Comparison of ENCODE assay signal across 22 cellular contexts in genomic region chr7:130346339-130346905, GRCh38. TPM values are rescaled to one million over a fixed set of nuclear protein-coding genes. Genes with fewer than 3 reads are reported as not detected.
A peak's percentile ranks its signal among the peaks of the same experiment; 100 is the strongest.
DNase-seq lines count a peak whose midpoint lies in the region; ATAC-seq, FAIRE-seq and TF ChIP-seq lines count a peak whose summit lies in the region.
"Had no signal": no experiment of that assay in that cellular context is flagged by ENCODE, and none has a peak within 500 bp of the region (broad histone marks: within the 10 kb centered on the region; RNA-seq: fewer than 3 reads in every experiment).

No MANE protein-coding gene starts in this region.

- 65% methylated on average over 10 of the region's 10 CpGs for WGBS in GM12878 (ENCODE audit: insufficient coverage, insufficient replicate concordance, low lambda C conversion rate, missing lambda C conversion rate)
- 91 to 97% (median 94%) methylated on average over 10 of the region's 10 CpGs for WGBS in ovary, 3 donors

- H3K9me3 ChIP-seq in GM12878 (replicated peaks; ENCODE audit: control insufficient read depth, insufficient read depth, low read length) (no peaks in the 10 kb centered on the region), ovary (no peaks in the 10 kb centered on the region)
- H3K9me3 ChIP-seq: BE2C had no signal

- BruUV-seq in GM12878 (replicated peaks; lab: Mats Ljungman, UMichigan) = no TSS peak

- SMC1A ChIA-PET in GM12878 (lab: Charles Lee; ENCODE audit: uncharacterized antibody, unreplicated experiment) = interaction anchor here (0.7 kb wide), 1 partner anchor 103 kb away, joined by 3 read pairs; no protein-coding TSS in a partner anchor

- no peaks in the 10 kb centered on the region for H3K27me3 Mint-ChIP-seq in stimulated activated naive CD8-positive, alpha-beta T cell treated with anti-CD3 and anti-CD28 coated beads, Interleukin-15, amount 100 ng/mL, for 72 hours
- no peaks in the 10 kb centered on the region for H3K27me3 Mint-ChIP-seq in nephron (ENCODE audit: low read depth)

- H3K4me1 ChIP-seq in GM12878 (ENCODE audit: control insufficient read depth, insufficient read depth, low read length) (peaks cover 16% of the 10 kb centered on the region), ovary (ENCODE audit: insufficient read depth) (peaks cover 1% of the 10 kb centered on the region)
- H3K4me1 ChIP-seq: BE2C had no signal

- no peak overlapping the region for H3K4me2 ChIP-seq in GM12878 (ENCODE audit: control insufficient read depth, insufficient read depth)
- H3K4me2 ChIP-seq: KMS-11 had no signal

- CTCF ChIA-PET in GM12878 (lab: Yijun Ruan, JAX) = interaction anchor here (0.9 to 1.0 kb wide), 2 partner anchors 10 to 173 kb away, joined by 3 read pairs; no protein-coding TSS in a partner anchor

- intact Hi-C loops in GM12878 (cut with micrococcal nuclease; ENCODE audit: unreplicated experiment) (no loop called here), posterior vena cava (cut with DNase I) (no loop called here), ovary (cut with DNase I) (no loop called here)

- H3K4me3 ChIP-seq in GM12878 (no peak overlapping the region), ovary (no peak overlapping the region)
- H3K4me3 ChIP-seq: GM23248 had no signal

- peak overlapping the region in 1 of 2 donors; percentile 89 for H3K27ac Mint-ChIP-seq in stimulated activated naive CD8-positive, alpha-beta T cell treated with anti-CD3 and anti-CD28 coated beads, Interleukin-15, amount 100 ng/mL, for 72 hours
- H3K27ac Mint-ChIP-seq in nephron = peak overlapping the region in 2 of 3 experiments; percentile 92 to 97
- H3K27ac Mint-ChIP-seq: CD4-positive, alpha-beta memory T cell; IgD-negative memory B cell had no signal

- POLR2A ChIA-PET in GM12878 (lab: Charles Lee) = no interaction called here

- H3K36me3 ChIP-seq in GM12878 (ENCODE audit: control insufficient read depth in 2 of 2, insufficient read depth in 2 of 2, low read length in 1 of 2) (no peaks in the 10 kb centered on the region), ovary (no peaks in the 10 kb centered on the region)
- H3K36me3 ChIP-seq: BE2C had no signal

- H3K4me1 Mint-ChIP-seq in stimulated activated naive CD8-positive, alpha-beta T cell treated with anti-CD3 and anti-CD28 coated beads, Interleukin-15, amount 100 ng/mL, for 72 hours = peaks cover 18% of the 10 kb centered on the region
- H3K4me1 Mint-ChIP-seq in nephron = peaks cover 57% of the 10 kb centered on the region

- H2AFZ ChIP-seq in GM12878 (ENCODE audit: control insufficient read depth, low read depth, low read length) = no peak overlapping the region

- no peak overlapping the region for H3K9ac ChIP-seq in GM12878 (ENCODE audit: control insufficient read depth, insufficient read depth, low read length)
- H3K9ac ChIP-seq: GM23248, KMS-11 had no signal

- H3K36me3 Mint-ChIP-seq in nephron (ENCODE audit: low read depth) = no peaks in the 10 kb centered on the region
- H3K36me3 Mint-ChIP-seq: CD4-positive, alpha-beta memory T cell; IgD-negative memory B cell had no signal

- H4K20me1 ChIP-seq in GM12878 (ENCODE audit: control insufficient read depth, insufficient read depth) = no peaks in the 10 kb centered on the region

- H3K4me3 Mint-ChIP-seq in stimulated activated naive CD8-positive, alpha-beta T cell treated with anti-CD3 and anti-CD28 coated beads, Interleukin-15, amount 100 ng/mL, for 72 hours = no peak overlapping the region
- H3K4me3 Mint-ChIP-seq in nephron = no peak overlapping the region
- H3K4me3 Mint-ChIP-seq: CD4-positive, alpha-beta memory T cell; IgD-negative memory B cell had no signal

- no peak for TF ChIP-seq EP300 in GM12878 (IDR thresholded peaks at IDR 0.05; ENCODE audit: borderline replicate concordance in 1 of 2, control insufficient read depth in 1 of 2, low read depth in 2 of 2, low read length in 2 of 2)
- TF ChIP-seq EP300 in ovary (IDR thresholded peaks at IDR 0.05) = no peak

- TF ChIP-seq CTCF in GM12878 (IDR thresholded peaks at IDR 0.05 in 2 of 3, conservative IDR thresholded peaks at IDR 0.05 in 1 of 3; ENCODE audit: control insufficient read depth in 2 of 3, extremely low read depth in 1 of 3, insufficient read depth in 1 of 3, low read depth in 3 of 3, low read length in 3 of 3) (no peak), nephron (IDR thresholded peaks at IDR 0.05; ENCODE audit: unreplicated experiment in 3 of 3) (no peak), ovary (IDR thresholded peaks at IDR 0.05) (no peak)

- no peaks in the 10 kb centered on the region for H3K79me2 ChIP-seq in GM12878 (ENCODE audit: control insufficient read depth, insufficient read depth, low read length)

- no peak for DNase-seq in stimulated activated naive CD8-positive, alpha-beta T cell treated with anti-CD3 and anti-CD28 coated beads, Interleukin-15, amount 100 ng/mL, for 72 hours
- no peak for DNase-seq in stimulated activated naive CD8-positive, alpha-beta T cell treated with anti-CD3 and anti-CD28 coated beads, Interleukin-15, Interleukin-2, amounts not matched to agents 100 U/mL and 50 U/mL, for 24 hours
- DNase-seq in GM12878 (ENCODE audit: low read depth, low spot score) (no peak), posterior vena cava (ENCODE audit: low spot score) (peak; percentile 67), GDM1 (lab: John Stamatoyannopoulos, UW) (no peak), GM12892 (ENCODE audit: insufficient read length) (no peak), ovary (no peak)
- DNase-seq: BE2C; CD4-positive, alpha-beta memory T cell; DMS153; DMS79 treated with DMSO at 0.1 percent for 48 hours; EL; GM23248; H7 had no signal

- H3K9me3 Mint-ChIP-seq in stimulated activated naive CD8-positive, alpha-beta T cell treated with anti-CD3 and anti-CD28 coated beads, Interleukin-15, amount 100 ng/mL, for 72 hours = no peaks in the 10 kb centered on the region
- H3K9me3 Mint-ChIP-seq in nephron = peaks cover 3% of the 10 kb centered on the region

- FAIRE-seq in GM12878 (lab: Jason Lieb, UNC) (no peak), GM12892 (lab: Jason Lieb, UNC) (no peak)
- FAIRE-seq: A204.1, D721Med, G401.6 had no signal

- ATAC-seq in stimulated activated naive CD8-positive, alpha-beta T cell treated with anti-CD3 and anti-CD28 coated beads, Interleukin-15, amount 100 ng/mL, for 72 hours = peak; percentile 20
- no peak for ATAC-seq in stimulated activated naive CD8-positive, alpha-beta T cell treated with anti-CD3 and anti-CD28 coated beads, Interleukin-15, Interleukin-2, amounts not matched to agents 100 U/mL and 50 U/mL, for 24 hours
- ATAC-seq in GM12878 = peak; percentile 47

- RAD21 ChIA-PET in GM12878 (lab: Charles Lee; ENCODE audit: unreplicated experiment) = no interaction called here

- H3K27me3 ChIP-seq in GM12878 (replicated peaks in 1 of 2; ENCODE audit: control insufficient read depth in 2 of 2, insufficient read depth in 2 of 2, low read length in 1 of 2) = no peaks in the 10 kb centered on the region
- no peaks in the 10 kb centered on the region for H3K27me3 ChIP-seq in ovary
- H3K27me3 ChIP-seq: BE2C had no signal

- in situ Hi-C loops in GM12878 (cut with MboI) = no loop called here

- H3K27ac ChIP-seq in GM12878 (ENCODE audit: control insufficient read depth, insufficient read depth) (no peak overlapping the region), ovary (no peak overlapping the region)
- H3K27ac ChIP-seq: C4-2B, GM23248, HL-60, KMS-11 had no signal

- TF ChIP-seq RAD21 in GM12878 (IDR thresholded peaks at IDR 0.05; ENCODE audit: insufficient read depth, low read depth, low read length) = no peak

- TF ChIP-seq POLR2A in GM12878 (IDR thresholded peaks at IDR 0.05; ENCODE audit: low read depth, low read length) = no peak
- TF ChIP-seq POLR2A in GM12892 (IDR thresholded peaks at IDR 0.05; ENCODE audit: low read depth, low read length) = no peak
- no peak for TF ChIP-seq POLR2A in ovary (IDR thresholded peaks at IDR 0.05)

RNA-seq across cellular contexts. Expression of gene CPA5, which starts 1.8 kb away (rescaled TPM):
- not detected in 2 replicates for total RNA-seq in GM12878 (2013; cell fraction: nucleolus; rRNA removed)
- 0.17 TPM in 1 of 2 replicates, not detected in the other for total RNA-seq in GM12878 (2014; rRNA removed)
- 0.09 and 0.28 TPM in 2 replicates for total RNA-seq in GM12878 (2014; rRNA removed; fragmentation: Illumina TruSeq; extraction: Trizol)
- total RNA-seq in GM12878 (2021) = 0.29 and 0.49 TPM in 2 replicates
- polyA plus RNA-seq in GM12878 (2011; ENCODE audit: low read depth) = not detected
- polyA plus RNA-seq in GM12878 (2011; rRNA removed) = 0.22 and 0.52 TPM in 2 replicates
- polyA plus RNA-seq in GM12878 (2011; cell fraction: cytosol; rRNA removed) = 0.20 and 0.30 TPM in 2 replicates
- polyA plus RNA-seq in GM12878 (2011; cell fraction: nucleus; rRNA removed) = 1.5 and 2.0 TPM in 2 replicates
- 0.11 and 0.87 TPM in 2 replicates for polyA plus RNA-seq in GM12878 (2012)
- 0.06 and 0.21 TPM in 2 replicates for polyA plus RNA-seq in GM12878 (2014; fragmentation: Illumina TruSeq; extraction: Trizol)
- under 1 TPM; 0.40 to 0.45 TPM for polyA plus RNA-seq in GM12878 (2014; fragmentation: Nextera tagmentation; extraction: Ambion mirVana)
- 0.10 TPM in 1 of 2 replicates, not detected in the other for polyA plus RNA-seq in GM12878 (2014; rRNA removed)
- not detected for polyA plus RNA-seq in GM12878 (2016; fragmentation: Nextera tagmentation; extraction: Ambion mirVana)
- 0.41 and 0.88 TPM in 2 replicates for polyA minus RNA-seq in GM12878 (2011; rRNA and poly(A)+ RNA removed)
- polyA minus RNA-seq in GM12878 (2011; cell fraction: cytosol; rRNA and poly(A)+ RNA removed) = not detected in 2 replicates
- polyA minus RNA-seq in GM12878 (2011; cell fraction: nucleus; rRNA and poly(A)+ RNA removed) = not detected in 2 replicates
- not detected for total RNA-seq in posterior vena cava
- 1.9 TPM for polyA plus RNA-seq in GM12892 (2012; ENCODE audit: missing spikeins)
- total RNA-seq in ovary = not detected
- not detected for polyA plus RNA-seq in ovary
- total RNA-seq: CD4-positive, alpha-beta memory T cell; GM23248 had no signal
- polyA plus RNA-seq: IgD-negative memory B cell had no signal

RNA-seq across cellular contexts. Expression of gene CPA1, which starts 33.9 kb away (rescaled TPM):
- total RNA-seq in GM12878 (2013; cell fraction: nucleolus; rRNA removed) = not detected in 2 replicates
- not detected in 2 replicates for total RNA-seq in GM12878 (2014; rRNA removed)
- not detected in 2 replicates for total RNA-seq in GM12878 (2014; rRNA removed; fragmentation: Illumina TruSeq; extraction: Trizol)
- 8.0 and 11.9 TPM in 2 replicates for total RNA-seq in GM12878 (2021)
- polyA plus RNA-seq in GM12878 (2011; ENCODE audit: low read depth) = not detected
- not detected in 2 replicates for polyA plus RNA-seq in GM12878 (2011; rRNA removed)
- polyA plus RNA-seq in GM12878 (2011; cell fraction: cytosol; rRNA removed) = not detected in 2 replicates
- not detected in 2 replicates for polyA plus RNA-seq in GM12878 (2011; cell fraction: nucleus; rRNA removed)
- polyA plus RNA-seq in GM12878 (2012) = not detected in 2 replicates
- not detected in 2 replicates for polyA plus RNA-seq in GM12878 (2014; fragmentation: Illumina TruSeq; extraction: Trizol)
- not detected for polyA plus RNA-seq in GM12878 (2014; fragmentation: Nextera tagmentation; extraction: Ambion mirVana)
- not detected in 2 replicates for polyA plus RNA-seq in GM12878 (2014; rRNA removed)
- not detected for polyA plus RNA-seq in GM12878 (2016; fragmentation: Nextera tagmentation; extraction: Ambion mirVana)
- polyA minus RNA-seq in GM12878 (2011; rRNA and poly(A)+ RNA removed) = not detected in 2 replicates
- not detected in 2 replicates for polyA minus RNA-seq in GM12878 (2011; cell fraction: cytosol; rRNA and poly(A)+ RNA removed)
- not detected in 2 replicates for polyA minus RNA-seq in GM12878 (2011; cell fraction: nucleus; rRNA and poly(A)+ RNA removed)
- 1 to 10 TPM in 1 of 2 donors, under 1 TPM in 1; 0.79 to 6.7 TPM for total RNA-seq in posterior vena cava
- polyA plus RNA-seq in GM12892 (2012; ENCODE audit: missing spikeins) = not detected
- 10 to 100 TPM in 2 of 7 donors, 1 to 10 TPM in 3, not detected in 2; 1.3 to 32.4 (median 5.5) TPM for total RNA-seq in ovary
- polyA plus RNA-seq in ovary = under 1 TPM; 0.31 to 0.35 TPM
- total RNA-seq: CD4-positive, alpha-beta memory T cell; GM23248 had no signal
- polyA plus RNA-seq: CD4-positive, alpha-beta memory T cell; GM23248; IgD-negative memory B cell had no signal

RNA-seq across cellular contexts. Expression of gene CPA4, which starts 53.5 kb away (rescaled TPM):
- total RNA-seq in GM12878 (2013; cell fraction: nucleolus; rRNA removed) = 0.81 and 2.0 TPM in 2 replicates
- 0.06 and 0.33 TPM in 2 replicates for total RNA-seq in GM12878 (2014; rRNA removed)
- total RNA-seq in GM12878 (2014; rRNA removed; fragmentation: Illumina TruSeq; extraction: Trizol) = 0.09 and 0.13 TPM in 2 replicates
- total RNA-seq in GM12878 (2021) = 0.18 and 0.37 TPM in 2 replicates
- polyA plus RNA-seq in GM12878 (2011; ENCODE audit: low read depth) = not detected
- polyA plus RNA-seq in GM12878 (2011; rRNA removed) = 0.16 and 0.20 TPM in 2 replicates
- polyA plus RNA-seq in GM12878 (2011; cell fraction: cytosol; rRNA removed) = 0.08 and 0.10 TPM in 2 replicates
- polyA plus RNA-seq in GM12878 (2011; cell fraction: nucleus; rRNA removed) = 0.12 and 0.23 TPM in 2 replicates
- polyA plus RNA-seq in GM12878 (2012) = 0.19 and 0.20 TPM in 2 replicates
- 0.15 and 1.5 TPM in 2 replicates for polyA plus RNA-seq in GM12878 (2014; fragmentation: Illumina TruSeq; extraction: Trizol)
- under 1 TPM; 0.05 to 0.21 TPM for polyA plus RNA-seq in GM12878 (2014; fragmentation: Nextera tagmentation; extraction: Ambion mirVana)
- 0.13 and 0.35 TPM in 2 replicates for polyA plus RNA-seq in GM12878 (2014; rRNA removed)
- under 1 TPM in 1 of 2 experiments, not detected in 1; 0.20 TPM for polyA plus RNA-seq in GM12878 (2016; fragmentation: Nextera tagmentation; extraction: Ambion mirVana)
- polyA minus RNA-seq in GM12878 (2011; rRNA and poly(A)+ RNA removed) = 0.21 and 0.37 TPM in 2 replicates
- polyA minus RNA-seq in GM12878 (2011; cell fraction: cytosol; rRNA and poly(A)+ RNA removed) = not detected in 2 replicates
- polyA minus RNA-seq in GM12878 (2011; cell fraction: nucleus; rRNA and poly(A)+ RNA removed) = not detected in 2 replicates
- under 1 TPM; 0.37 to 0.62 TPM for total RNA-seq in posterior vena cava
- polyA plus RNA-seq in GM12892 (2012; ENCODE audit: missing spikeins) = 0.55 TPM
- total RNA-seq in ovary = under 1 TPM in 4 of 7 donors, not detected in 3; 0.27 to 0.48 (median 0.33) TPM
- 1 to 10 TPM in 1 of 2 donors, under 1 TPM in 1; 0.13 to 1.7 TPM for polyA plus RNA-seq in ovary
- total RNA-seq: CD4-positive, alpha-beta memory T cell; H7 had no signal
- polyA plus RNA-seq: CD4-positive, alpha-beta memory T cell; IgD-negative memory B cell had no signal
